1 cellular context compared by ENCODE assay signal in the genomic region with DNA sequence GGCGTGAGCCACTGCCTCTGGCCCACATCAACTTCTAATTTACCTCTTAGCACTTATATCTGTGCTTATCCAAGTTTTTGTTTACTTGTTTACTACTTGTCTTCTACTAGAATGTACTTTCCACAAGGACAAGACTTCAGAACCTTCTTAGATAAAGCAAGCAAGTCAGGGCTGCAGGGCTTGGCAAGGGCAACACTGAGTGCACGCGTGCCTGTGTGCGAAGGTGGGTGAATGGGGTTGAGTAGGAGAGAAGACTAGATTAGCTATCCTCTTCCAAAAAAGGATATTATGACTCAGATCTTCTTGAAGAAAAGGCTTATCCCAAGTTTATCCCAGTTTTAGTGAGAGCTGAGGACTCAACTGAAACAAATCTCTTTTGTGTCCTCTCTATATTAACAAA.
TF ChIP-seq lines count a peak whose summit lies in the region.

No MANE protein-coding gene starts in this region.

TF ChIP-seq in SK-N-SH, 30 proteins besides CTCF, POLR2A, EP300 and RAD21 (continued from another document):
- TF ChIP-seq, protein P1, sequence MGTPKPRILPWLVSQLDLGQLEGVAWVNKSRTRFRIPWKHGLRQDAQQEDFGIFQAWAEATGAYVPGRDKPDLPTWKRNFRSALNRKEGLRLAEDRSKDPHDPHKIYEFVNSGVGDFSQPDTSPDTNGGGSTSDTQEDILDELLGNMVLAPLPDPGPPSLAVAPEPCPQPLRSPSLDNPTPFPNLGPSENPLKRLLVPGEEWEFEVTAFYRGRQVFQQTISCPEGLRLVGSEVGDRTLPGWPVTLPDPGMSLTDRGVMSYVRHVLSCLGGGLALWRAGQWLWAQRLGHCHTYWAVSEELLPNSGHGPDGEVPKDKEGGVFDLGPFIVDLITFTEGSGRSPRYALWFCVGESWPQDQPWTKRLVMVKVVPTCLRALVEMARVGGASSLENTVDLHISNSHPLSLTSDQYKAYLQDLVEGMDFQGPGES (IDR thresholded peaks at IDR 0.05; ENCODE audit: low read depth, low read length): no peak
- TF ChIP-seq, protein P2, sequence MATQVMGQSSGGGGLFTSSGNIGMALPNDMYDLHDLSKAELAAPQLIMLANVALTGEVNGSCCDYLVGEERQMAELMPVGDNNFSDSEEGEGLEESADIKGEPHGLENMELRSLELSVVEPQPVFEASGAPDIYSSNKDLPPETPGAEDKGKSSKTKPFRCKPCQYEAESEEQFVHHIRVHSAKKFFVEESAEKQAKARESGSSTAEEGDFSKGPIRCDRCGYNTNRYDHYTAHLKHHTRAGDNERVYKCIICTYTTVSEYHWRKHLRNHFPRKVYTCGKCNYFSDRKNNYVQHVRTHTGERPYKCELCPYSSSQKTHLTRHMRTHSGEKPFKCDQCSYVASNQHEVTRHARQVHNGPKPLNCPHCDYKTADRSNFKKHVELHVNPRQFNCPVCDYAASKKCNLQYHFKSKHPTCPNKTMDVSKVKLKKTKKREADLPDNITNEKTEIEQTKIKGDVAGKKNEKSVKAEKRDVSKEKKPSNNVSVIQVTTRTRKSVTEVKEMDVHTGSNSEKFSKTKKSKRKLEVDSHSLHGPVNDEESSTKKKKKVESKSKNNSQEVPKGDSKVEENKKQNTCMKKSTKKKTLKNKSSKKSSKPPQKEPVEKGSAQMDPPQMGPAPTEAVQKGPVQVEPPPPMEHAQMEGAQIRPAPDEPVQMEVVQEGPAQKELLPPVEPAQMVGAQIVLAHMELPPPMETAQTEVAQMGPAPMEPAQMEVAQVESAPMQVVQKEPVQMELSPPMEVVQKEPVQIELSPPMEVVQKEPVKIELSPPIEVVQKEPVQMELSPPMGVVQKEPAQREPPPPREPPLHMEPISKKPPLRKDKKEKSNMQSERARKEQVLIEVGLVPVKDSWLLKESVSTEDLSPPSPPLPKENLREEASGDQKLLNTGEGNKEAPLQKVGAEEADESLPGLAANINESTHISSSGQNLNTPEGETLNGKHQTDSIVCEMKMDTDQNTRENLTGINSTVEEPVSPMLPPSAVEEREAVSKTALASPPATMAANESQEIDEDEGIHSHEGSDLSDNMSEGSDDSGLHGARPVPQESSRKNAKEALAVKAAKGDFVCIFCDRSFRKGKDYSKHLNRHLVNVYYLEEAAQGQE (IDR thresholded peaks at IDR 0.05; ENCODE audit: low read depth, low read length): no peak
- TF ChIP-seq, protein P3, sequence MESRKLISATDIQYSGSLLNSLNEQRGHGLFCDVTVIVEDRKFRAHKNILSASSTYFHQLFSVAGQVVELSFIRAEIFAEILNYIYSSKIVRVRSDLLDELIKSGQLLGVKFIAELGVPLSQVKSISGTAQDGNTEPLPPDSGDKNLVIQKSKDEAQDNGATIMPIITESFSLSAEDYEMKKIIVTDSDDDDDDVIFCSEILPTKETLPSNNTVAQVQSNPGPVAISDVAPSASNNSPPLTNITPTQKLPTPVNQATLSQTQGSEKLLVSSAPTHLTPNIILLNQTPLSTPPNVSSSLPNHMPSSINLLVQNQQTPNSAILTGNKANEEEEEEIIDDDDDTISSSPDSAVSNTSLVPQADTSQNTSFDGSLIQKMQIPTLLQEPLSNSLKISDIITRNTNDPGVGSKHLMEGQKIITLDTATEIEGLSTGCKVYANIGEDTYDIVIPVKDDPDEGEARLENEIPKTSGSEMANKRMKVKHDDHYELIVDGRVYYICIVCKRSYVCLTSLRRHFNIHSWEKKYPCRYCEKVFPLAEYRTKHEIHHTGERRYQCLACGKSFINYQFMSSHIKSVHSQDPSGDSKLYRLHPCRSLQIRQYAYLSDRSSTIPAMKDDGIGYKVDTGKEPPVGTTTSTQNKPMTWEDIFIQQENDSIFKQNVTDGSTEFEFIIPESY (IDR thresholded peaks at IDR 0.05; ENCODE audit: borderline replicate concordance, low read depth): no peak
